8 cellular contexts compared by ENCODE assay signal in the genomic region with DNA sequence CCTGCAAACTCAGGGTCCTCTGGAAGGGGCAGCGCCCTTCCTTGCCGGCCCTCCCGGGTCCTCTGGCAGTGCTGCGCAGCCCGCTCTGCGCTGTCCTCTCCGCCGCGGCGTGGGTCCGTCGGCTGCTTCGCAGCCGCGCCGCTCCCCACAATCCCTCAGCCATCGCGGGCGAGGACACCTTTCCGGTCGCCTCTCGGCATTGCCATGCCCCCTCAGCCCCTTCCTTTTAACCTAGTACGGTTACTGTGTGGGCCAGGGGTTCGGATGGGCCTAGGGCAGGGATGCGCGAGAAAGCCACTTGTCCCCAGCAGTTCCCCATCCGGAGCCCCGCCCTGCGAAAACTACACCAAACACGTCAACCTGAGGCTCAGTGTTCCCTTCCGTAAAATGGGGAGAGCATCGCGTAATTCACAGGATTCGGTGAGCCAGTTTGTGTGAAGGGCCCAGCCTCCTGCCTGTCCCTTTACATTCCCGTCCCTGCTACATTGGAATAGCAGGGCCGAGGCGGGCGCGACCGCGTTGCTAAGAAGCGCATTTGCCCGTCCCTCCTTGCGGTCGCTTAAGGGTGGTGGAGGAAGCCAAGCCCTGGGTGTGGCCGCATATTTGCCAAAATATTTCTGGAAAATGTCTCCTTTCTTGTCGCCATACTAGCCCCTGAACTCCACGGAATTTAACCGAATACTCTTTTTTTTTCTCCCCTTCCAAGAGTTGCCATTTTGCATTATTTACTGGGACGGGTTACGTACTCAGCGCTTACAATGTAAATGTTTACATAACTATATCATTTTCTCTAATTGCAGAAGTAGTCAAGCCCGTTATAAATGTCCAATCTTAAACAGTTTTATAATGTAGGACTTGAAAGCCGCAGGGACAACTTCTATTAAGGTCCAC. TPM values are rescaled to one million over a fixed set of nuclear protein-coding genes. Genes with fewer than 3 reads are reported as not detected.
DNase-seq lines count a peak whose midpoint lies in the region; ATAC-seq, FAIRE-seq and TF ChIP-seq lines count a peak whose summit lies in the region.

No MANE protein-coding gene starts in this region.

- TF ChIP-seq CTCF in HL-60 (IDR thresholded peaks at IDR 0.05; ENCODE audit: insufficient read depth, low read length) (no peak), HepG2 (CRISPR knock-in tag; IDR thresholded peaks at IDR 0.05) (no peak; the same call in 1 of the 2 replicates)

- CTCF ChIA-PET in HepG2 (lab: Yijun Ruan, JAX; ENCODE audit: low intra/inter-chr PET ratio, low total read pairs) = interaction anchor here (1.0 to 4.1 kb wide), 7 partner anchors 49 to 594 kb away, joined by 5 to 127 read pairs (median 8); no protein-coding TSS in a partner anchor

- no peak for TF ChIP-seq RAD21 in HepG2 (CRISPR knock-in tag; IDR thresholded peaks at IDR 0.05)

- POLR2A ChIA-PET in HepG2 (lab: Yijun Ruan, JAX) = interaction anchor here (0.9 to 3.6 kb wide), 4 partner anchors 24 to 107 kb away, joined by 3 to 35 read pairs (median 6); a partner anchor contains a TSS

- no peak for FAIRE-seq in HepG2 (lab: Jason Lieb, UNC)

- no peaks in the 10 kb centered on the region for H3K9me3 Mint-ChIP-seq in T-helper 2 cell treated with Interferon-gamma antibody and Interleukin-4, amounts not matched to agents 5 μg/mL and 100 μg/mL, for 36 hours

- H3K36me3 Mint-ChIP-seq in T-helper 2 cell treated with Interferon-gamma antibody and Interleukin-4, amounts not matched to agents 5 μg/mL and 100 μg/mL, for 36 hours (ENCODE audit: low read depth) = no peaks in the 10 kb centered on the region

- peaks cover 35% of the 10 kb centered on the region for H3K27me3 Mint-ChIP-seq in T-helper 2 cell treated with Interferon-gamma antibody and Interleukin-4, amounts not matched to agents 5 μg/mL and 100 μg/mL, for 36 hours (ENCODE audit: low read depth)

- peak overlapping the region; percentile 97 for H3K4me3 Mint-ChIP-seq in T-helper 2 cell treated with Interferon-gamma antibody and Interleukin-4, amounts not matched to agents 5 μg/mL and 100 μg/mL, for 36 hours

- H3K27me3 ChIP-seq in HL-60 (ENCODE audit: insufficient read depth, poor library complexity, severe bottlenecking) = no peaks in the 10 kb centered on the region
- peaks cover 4 to 29% of the 10 kb centered on the region in 2 experiments for H3K27me3 ChIP-seq in HepG2 (ENCODE audit: control insufficient read depth in 1 of 2, insufficient read depth in 2 of 2, low read length in 2 of 2)

- in situ Hi-C loops in HepG2 (cut with HindIII; ENCODE audit: extremely low pct_ligation_motif_present, low pct_unique_long_range_greater_than_20kb) = loop anchor here (5.0 to 10.0 kb wide), 4 partner anchors 48 to 588 kb away; a partner anchor contains a TSS

- ATAC-seq in HepG2 (peak; percentile 15), GM18909 (IDR thresholded peaks at IDR 0.05; ENCODE audit: poor library complexity, unreplicated experiment) (no peak)

- peaks cover 35% of the 10 kb centered on the region for H3K4me1 Mint-ChIP-seq in T-helper 2 cell treated with Interferon-gamma antibody and Interleukin-4, amounts not matched to agents 5 μg/mL and 100 μg/mL, for 36 hours (ENCODE audit: low read depth)

- H3K27ac ChIP-seq in HL-60 (replicated peaks) (peak overlapping the region; percentile 58), HepG2 (ENCODE audit: extremely low read length, insufficient read depth, low read length) (no peak overlapping the region)

- no peaks in the 10 kb centered on the region for H4K20me1 ChIP-seq in HepG2 (ENCODE audit: insufficient read depth, low read length)

- peak overlapping the region; percentile 70 for H3K9ac ChIP-seq in ES-I3 (ENCODE audit: low read depth, low read length)
- H3K9ac ChIP-seq in HepG2 (ENCODE audit: insufficient read depth, low read depth, low read length) = peak overlapping the region; percentile 6; the same call in 1 of the 2 replicates

- no peak for TF ChIP-seq POLR2A in HepG2 (IDR thresholded peaks at IDR 0.05; ENCODE audit: insufficient read depth in 1 of 2, low read depth in 2 of 2, low read length in 2 of 2)

- peaks cover 9% of the 10 kb centered on the region; the same call in 1 of the 2 replicates for H3K4me1 ChIP-seq in ES-I3 (ENCODE audit: insufficient read depth, low read length)
- peaks cover 41% of the 10 kb centered on the region for H3K4me1 ChIP-seq in HepG2 (ENCODE audit: insufficient read depth, low read length)

- DNase-seq in HL-60 (ENCODE audit: low read depth in 1 of 2, low spot score in 1 of 2) (peak in 1 of 2 experiments; percentile 41), cerebellar cortex (ENCODE audit: low spot score) (peak; percentile 56), HepG2 (ENCODE audit: low spot score) (no peak), iPS-NIHi7 (ENCODE audit: extremely low spot score) (no peak)
- DNase-seq in T-helper 2 cell treated with Interferon-gamma antibody and Interleukin-4, amounts not matched to agents 5 μg/mL and 100 μg/mL, for 36 hours (ENCODE audit: low spot score) = peak; percentile 53
- DNase-seq in stimulated activated naive CD4-positive, alpha-beta T cell (lab: John Stamatoyannopoulos, UW) = peak in 4 of 6 experiments; percentile 22 to 49 (median 34)

- intact Hi-C loops in HepG2 (cut with micrococcal nuclease; ENCODE audit: unreplicated experiment) = loop anchor here (1.0 to 10.0 kb wide), 5 partner anchors 50 to 593 kb away; a partner anchor contains a TSS

- peak overlapping the region; percentile 90 for H3K4me2 ChIP-seq in HepG2 (ENCODE audit: low read depth, low read length)

- H2AFZ ChIP-seq in HepG2 (ENCODE audit: low read length) = no peak overlapping the region

- H3K27ac Mint-ChIP-seq in T-helper 2 cell treated with Interferon-gamma antibody and Interleukin-4, amounts not matched to agents 5 μg/mL and 100 μg/mL, for 36 hours = peak overlapping the region; percentile 96

- H3K79me2 ChIP-seq in HepG2 (ENCODE audit: insufficient read depth, low read length) = no peaks in the 10 kb centered on the region

- WGBS in HepG2 (ENCODE audit: low lambda C conversion rate) = 5% methylated on average over 51 of the region's 54 CpGs

- H3K4me3 ChIP-seq in HL-60 (replicated peaks; ENCODE audit: insufficient read depth, low read length) (peak overlapping the region; percentile 39), HepG2 (replicated peaks in 1 of 3; ENCODE audit: insufficient read depth in 1 of 3, low read depth in 2 of 3, low read length in 3 of 3) (peak overlapping the region; percentile 44 to 77 (median 56); a peak in 5 of 6 replicates)

- H3K9me3 ChIP-seq in ES-I3 (ENCODE audit: control insufficient read depth, insufficient read depth, low read length) (no peaks in the 10 kb centered on the region), HepG2 (ENCODE audit: low read length) (no peaks in the 10 kb centered on the region)

- no peaks in the 10 kb centered on the region for H3K36me3 ChIP-seq in ES-I3 (ENCODE audit: insufficient read depth, low read length)
- H3K36me3 ChIP-seq in HepG2 (replicated peaks in 1 of 2; ENCODE audit: control insufficient read depth in 1 of 2, insufficient read depth in 2 of 2, low read length in 2 of 2) = no peaks in the 10 kb centered on the region

- TF ChIP-seq EP300 in HepG2 (IDR thresholded peaks at IDR 0.05; ENCODE audit: low read depth in 2 of 2, low read length in 2 of 2) (no peak), HepG2 (CRISPR knock-in tag; IDR thresholded peaks at IDR 0.05; ENCODE audit: borderline replicate concordance) (no peak)

- BruUV-seq in HepG2 (replicated peaks; lab: Mats Ljungman, UMichigan) = no TSS peak

RNA-seq across cellular contexts. Expression of a gene that starts 13.2 kb away (rescaled TPM):
- 0.74 and 1.5 TPM in 2 replicates for total RNA-seq in HepG2 (2016; rRNA removed; fragmentation: Illumina TruSeq; extraction: Trizol)
- total RNA-seq in HepG2 (2016; cell fraction: cytosol; rRNA removed; fragmentation: Illumina TruSeq; extraction: Trizol; ENCODE audit: low read depth) = 0.81 and 1.5 TPM in 2 replicates
- total RNA-seq in HepG2 (2016; cell fraction: insoluble cytoplasmic fraction; rRNA removed; fragmentation: Illumina TruSeq; extraction: Trizol) = 0.91 TPM in 1 of 2 replicates, not detected in the other
- 0.96 and 1.8 TPM in 2 replicates for total RNA-seq in HepG2 (2016; cell fraction: membrane; rRNA removed; fragmentation: Illumina TruSeq; extraction: Trizol)
- 1.4 TPM in 1 of 2 replicates, not detected in the other for total RNA-seq in HepG2 (2016; cell fraction: nucleus; rRNA removed; fragmentation: Illumina TruSeq; extraction: Trizol)
- polyA plus RNA-seq in HepG2 (2011; rRNA removed) = 0.48 and 0.61 TPM in 2 replicates
- 0.48 and 0.96 TPM in 2 replicates for polyA plus RNA-seq in HepG2 (2011; cell fraction: cytosol; rRNA removed)
- polyA plus RNA-seq in HepG2 (2011; cell fraction: nucleus; rRNA removed) = 0.68 and 0.90 TPM in 2 replicates
- polyA plus RNA-seq in HepG2 (2012) = 0.63 and 1.8 TPM in 2 replicates
- polyA plus RNA-seq in HepG2 (2016; cell fraction: cytosol; fragmentation: Illumina TruSeq; extraction: Trizol; ENCODE audit: low read depth) = 2.3 and 2.4 TPM in 2 replicates
- polyA plus RNA-seq in HepG2 (2016; cell fraction: insoluble cytoplasmic fraction; fragmentation: Illumina TruSeq; extraction: Trizol; ENCODE audit: low read depth) = 0.87 and 4.9 TPM in 2 replicates
- 1.1 and 2.1 TPM in 2 replicates for polyA plus RNA-seq in HepG2 (2016; cell fraction: membrane; fragmentation: Illumina TruSeq; extraction: Trizol; ENCODE audit: low read depth)
- 2.4 TPM in 1 of 2 replicates, not detected in the other for polyA plus RNA-seq in HepG2 (2016; cell fraction: nucleus; fragmentation: Illumina TruSeq; extraction: Trizol; ENCODE audit: insufficient read depth, low read depth)
- polyA minus RNA-seq in HepG2 (2011; rRNA and poly(A)+ RNA removed; ENCODE audit: low replicate concordance) = 0.50 and 0.94 TPM in 2 replicates
- not detected in 2 replicates for polyA minus RNA-seq in HepG2 (2011; cell fraction: cytosol; rRNA and poly(A)+ RNA removed)
- polyA minus RNA-seq in HepG2 (2011; cell fraction: nucleus; rRNA and poly(A)+ RNA removed) = 0.77 TPM in 1 of 2 replicates, not detected in the other

RNA-seq across cellular contexts. Expression of a gene that starts 23.8 kb away (rescaled TPM):
- 53.7 and 67.0 TPM in 2 replicates for total RNA-seq in HepG2 (2016; rRNA removed; fragmentation: Illumina TruSeq; extraction: Trizol)
- total RNA-seq in HepG2 (2016; cell fraction: cytosol; rRNA removed; fragmentation: Illumina TruSeq; extraction: Trizol; ENCODE audit: low read depth) = 4.7 and 5.3 TPM in 2 replicates
- total RNA-seq in HepG2 (2016; cell fraction: insoluble cytoplasmic fraction; rRNA removed; fragmentation: Illumina TruSeq; extraction: Trizol) = 48.3 and 75.7 TPM in 2 replicates
- total RNA-seq in HepG2 (2016; cell fraction: membrane; rRNA removed; fragmentation: Illumina TruSeq; extraction: Trizol) = 18.1 and 20.9 TPM in 2 replicates
- total RNA-seq in HepG2 (2016; cell fraction: nucleus; rRNA removed; fragmentation: Illumina TruSeq; extraction: Trizol) = 60.7 and 74.8 TPM in 2 replicates
- polyA plus RNA-seq in HepG2 (2011; rRNA removed) = 234 and 278 TPM in 2 replicates
- 165 and 176 TPM in 2 replicates for polyA plus RNA-seq in HepG2 (2011; cell fraction: cytosol; rRNA removed)
- polyA plus RNA-seq in HepG2 (2011; cell fraction: nucleus; rRNA removed) = 160 and 175 TPM in 2 replicates
- 180 and 241 TPM in 2 replicates for polyA plus RNA-seq in HepG2 (2012)
- polyA plus RNA-seq in HepG2 (2016; cell fraction: cytosol; fragmentation: Illumina TruSeq; extraction: Trizol; ENCODE audit: low read depth) = 4.2 and 4.4 TPM in 2 replicates
- 37.5 and 44.9 TPM in 2 replicates for polyA plus RNA-seq in HepG2 (2016; cell fraction: insoluble cytoplasmic fraction; fragmentation: Illumina TruSeq; extraction: Trizol; ENCODE audit: low read depth)
- 11.3 and 11.8 TPM in 2 replicates for polyA plus RNA-seq in HepG2 (2016; cell fraction: membrane; fragmentation: Illumina TruSeq; extraction: Trizol; ENCODE audit: low read depth)
- polyA plus RNA-seq in HepG2 (2016; cell fraction: nucleus; fragmentation: Illumina TruSeq; extraction: Trizol; ENCODE audit: insufficient read depth, low read depth) = 92.7 and 103 TPM in 2 replicates
- polyA minus RNA-seq in HepG2 (2011; rRNA and poly(A)+ RNA removed; ENCODE audit: low replicate concordance) = 108 and 333 TPM in 2 replicates
- polyA minus RNA-seq in HepG2 (2011; cell fraction: cytosol; rRNA and poly(A)+ RNA removed) = 114 and 124 TPM in 2 replicates
- polyA minus RNA-seq in HepG2 (2011; cell fraction: nucleus; rRNA and poly(A)+ RNA removed) = 57.3 and 65.6 TPM in 2 replicates

RNA-seq across cellular contexts. Expression of a gene that starts 53.5 kb away (rescaled TPM):
- 86.8 and 128 TPM in 2 replicates for total RNA-seq in HepG2 (2016; rRNA removed; fragmentation: Illumina TruSeq; extraction: Trizol)
- 13.1 and 20.6 TPM in 2 replicates for total RNA-seq in HepG2 (2016; cell fraction: cytosol; rRNA removed; fragmentation: Illumina TruSeq; extraction: Trizol; ENCODE audit: low read depth)
- total RNA-seq in HepG2 (2016; cell fraction: insoluble cytoplasmic fraction; rRNA removed; fragmentation: Illumina TruSeq; extraction: Trizol) = 90.9 and 132 TPM in 2 replicates
- 26.2 and 30.9 TPM in 2 replicates for total RNA-seq in HepG2 (2016; cell fraction: membrane; rRNA removed; fragmentation: Illumina TruSeq; extraction: Trizol)
- 159 and 187 TPM in 2 replicates for total RNA-seq in HepG2 (2016; cell fraction: nucleus; rRNA removed; fragmentation: Illumina TruSeq; extraction: Trizol)
- 154 and 183 TPM in 2 replicates for polyA plus RNA-seq in HepG2 (2011; rRNA removed)
- 59.3 and 67.0 TPM in 2 replicates for polyA plus RNA-seq in HepG2 (2011; cell fraction: cytosol; rRNA removed)
- polyA plus RNA-seq in HepG2 (2011; cell fraction: nucleus; rRNA removed) = 2,013 and 2,090 TPM in 2 replicates
- polyA plus RNA-seq in HepG2 (2012) = 136 and 152 TPM in 2 replicates
- polyA plus RNA-seq in HepG2 (2016; cell fraction: cytosol; fragmentation: Illumina TruSeq; extraction: Trizol; ENCODE audit: low read depth) = 10.8 and 13.3 TPM in 2 replicates
- polyA plus RNA-seq in HepG2 (2016; cell fraction: insoluble cytoplasmic fraction; fragmentation: Illumina TruSeq; extraction: Trizol; ENCODE audit: low read depth) = 72.7 and 80.7 TPM in 2 replicates
- 16.6 and 19.4 TPM in 2 replicates for polyA plus RNA-seq in HepG2 (2016; cell fraction: membrane; fragmentation: Illumina TruSeq; extraction: Trizol; ENCODE audit: low read depth)
- polyA plus RNA-seq in HepG2 (2016; cell fraction: nucleus; fragmentation: Illumina TruSeq; extraction: Trizol; ENCODE audit: insufficient read depth, low read depth) = 373 and 385 TPM in 2 replicates
- 116 and 143 TPM in 2 replicates for polyA minus RNA-seq in HepG2 (2011; rRNA and poly(A)+ RNA removed; ENCODE audit: low replicate concordance)
- polyA minus RNA-seq in HepG2 (2011; cell fraction: cytosol; rRNA and poly(A)+ RNA removed) = 25.7 and 29.3 TPM in 2 replicates
- 252 and 268 TPM in 2 replicates for polyA minus RNA-seq in HepG2 (2011; cell fraction: nucleus; rRNA and poly(A)+ RNA removed)

Comparison
In these comparisons a context has a peak if more than half of its experiments do, and no peak if none do; other contexts are left out.
1. DNase-seq: peak in T-helper 2 cell treated with Interferon-gamma antibody and Interleukin-4, amounts not matched to agents 5 μg/mL and 100 μg/mL, for 36 hours (single experiment), cerebellar cortex (single experiment) and stimulated activated naive CD4-positive, alpha-beta T cell (4 of 6); none in HepG2 (single experiment) and iPS-NIHi7 (single experiment).